24 cellular contexts compared by ENCODE assay signal in genomic region chr14:99117671-99118045, GRCh38.
DNase-seq lines count a peak whose midpoint lies in the region; ATAC-seq and TF ChIP-seq lines count a peak whose summit lies in the region.
"Had no signal": no experiment of that assay in that cellular context is flagged by ENCODE, and none has a peak within 500 bp of the region (broad histone marks: within the 10 kb centered on the region; RNA-seq: fewer than 3 reads in every experiment).

No MANE protein-coding gene starts in this region.

- no peaks in the 10 kb centered on the region for H3K9me2 ChIP-seq in PC-9 (ENCODE audit: insufficient read depth)

- no peaks in the 10 kb centered on the region for H3K36me3 ChIP-seq in HUES48 (ENCODE audit: control insufficient read depth, insufficient read depth, low read length)
- H3K36me3 ChIP-seq in colonic mucosa, result no peaks in the 10 kb centered on the region
- no peaks in the 10 kb centered on the region for H3K36me3 ChIP-seq in PC-9 (ENCODE audit: low read depth)
- H3K36me3 ChIP-seq: BLaER1, Peyer's patch, suprapubic skin had no signal

- H4K20me1 ChIP-seq in PC-9 (ENCODE audit: insufficient read depth), result no peaks in the 10 kb centered on the region
- H4K20me1 ChIP-seq: BLaER1 had no signal

- no TSS peak for BruUV-seq in PC-9 (replicated peaks; lab: Mats Ljungman, UMichigan)

- H3K9ac ChIP-seq in HUES48 (ENCODE audit: low read depth, low read length) (no peak overlapping the region), colonic mucosa (ENCODE audit: low read depth in 2 of 2, low read length in 2 of 2) (no peak overlapping the region)
- H3K9ac ChIP-seq: BLaER1, parathyroid adenoma had no signal

- H3K27ac ChIP-seq in HUES48 (ENCODE audit: low read depth, low read length) (no peak overlapping the region), colonic mucosa (no peak overlapping the region), PC-9 (no peak overlapping the region)
- H3K27ac ChIP-seq: BLaER1, parathyroid adenoma, Peyer's patch, suprapubic skin had no signal

- H3K4me1 ChIP-seq in HUES48 (ENCODE audit: control insufficient read depth, insufficient read depth, low read length) (peaks cover 3% of the 10 kb centered on the region; the same call in 1 of the 2 replicates), colonic mucosa (no peaks in the 10 kb centered on the region), PC-9 (replicated peaks; ENCODE audit: insufficient read depth) (no peaks in the 10 kb centered on the region)
- H3K4me1 ChIP-seq: BLaER1, parathyroid adenoma, Peyer's patch, suprapubic skin had no signal

- no peak overlapping the region for H2AFZ ChIP-seq in PC-9
- H2AFZ ChIP-seq: parathyroid adenoma had no signal

- H3K27me3 Mint-ChIP-seq in activated T-cell treated with anti-CD3 and anti-CD28 coated beads, Interleukin-2, amount 50 U/mL, for 72 hours (ENCODE audit: low read depth), result no peaks in the 10 kb centered on the region
- peaks cover 33% of the 10 kb centered on the region for H3K27me3 Mint-ChIP-seq in mesothelial cell of epicardium (ENCODE audit: low read depth)
- H3K27me3 Mint-ChIP-seq: brain had no signal

- H3K27me3 ChIP-seq in HUES48 (ENCODE audit: control insufficient read depth, insufficient read depth, low read length) (peaks cover 13% of the 10 kb centered on the region; the same call in 1 of the 2 replicates), colonic mucosa (no peaks in the 10 kb centered on the region), PC-9 (ENCODE audit: insufficient read depth, low read depth) (peaks cover 32% of the 10 kb centered on the region; the same call in 1 of the 2 replicates)
- H3K27me3 ChIP-seq: BLaER1, Peyer's patch had no signal

- POLR2A ChIA-PET in PC-9 (lab: Charles Lee; ENCODE audit: unreplicated experiment), result no interaction called here

- H3K9me3 ChIP-seq in HUES48 (ENCODE audit: control insufficient read depth, insufficient read depth, low read length) (no peaks in the 10 kb centered on the region), colonic mucosa (no peaks in the 10 kb centered on the region), PC-9 (ENCODE audit: insufficient read depth, low read depth) (no peaks in the 10 kb centered on the region)
- H3K9me3 ChIP-seq: Peyer's patch had no signal

- no peaks in the 10 kb centered on the region for H3K79me2 ChIP-seq in PC-9 (ENCODE audit: low read depth)
- H3K79me2 ChIP-seq: parathyroid adenoma had no signal

- peaks cover 4 to 7% of the 10 kb centered on the region in 2 donors for H3K9me3 Mint-ChIP-seq in activated T-cell treated with anti-CD3 and anti-CD28 coated beads, Interleukin-2, amount 50 U/mL, for 72 hours
- H3K9me3 Mint-ChIP-seq in mesothelial cell of epicardium, result peaks cover 19% of the 10 kb centered on the region
- H3K9me3 Mint-ChIP-seq: activated T-helper 2 cell treated with anti-CD3 and anti-CD28 coated beads, Interferon-gamma antibody, Interleukin-2, Interleukin-4, amounts not matched to agents 10 μg/mL and 5 μg/mL and 100 μg/mL, durations not matched to agents 14 hours and 24 hours and 36 hours had no signal

- DNase-seq in activated T-cell treated with anti-CD3 and anti-CD28 coated beads, Interleukin-2, amount 50 U/mL, for 72 hours, result no peak
- no peak for DNase-seq in activated T-cell treated with anti-CD3 and anti-CD28 coated beads, Interleukin-2, amount 50 U/mL, for 1 hour
- DNase-seq in colonic mucosa (peak; percentile 1), mesothelial cell of epicardium (ENCODE audit: low spot score in 2 of 2, unreplicated experiment in 2 of 2) (peak in 1 of 2 experiments; percentile 29), PC-9 (no peak), GM13977 (ENCODE audit: low spot score) (no peak), HuH-7 (ENCODE audit: low spot score) (no peak)
- DNase-seq: COR-L47; GF-D8; NCI-H1417; NCI-H2029 treated with DMSO at 0.1 percent for 48 hours; NCI-H345; SIG-M5; stimulated activated CD4-positive, alpha-beta T cell treated with anti-CD3 and anti-CD28 coated beads, Interleukin-4, amount 100 ng/mL, for 1 hour; SW 1271 had no signal

- H3F3A ChIP-seq in PC-9 (ENCODE audit: insufficient read depth, low read depth), result no peaks in the 10 kb centered on the region

- TF ChIP-seq CTCF in colonic mucosa (IDR thresholded peaks at IDR 0.05) (no peak), mesothelial cell of epicardium (IDR thresholded peaks at IDR 0.05; ENCODE audit: unreplicated experiment) (no peak), PC-9 (conservative IDR thresholded peaks at IDR 0.05) (no peak), GM13977 (IDR thresholded peaks at IDR 0.05; ENCODE audit: extremely low read depth, insufficient read depth, missing control alignments) (no peak)

- no peak overlapping the region for H3K4me2 ChIP-seq in PC-9
- H3K4me2 ChIP-seq: BLaER1 had no signal

- no peak overlapping the region for H3K27ac Mint-ChIP-seq in activated T-cell treated with anti-CD3 and anti-CD28 coated beads, Interleukin-2, amount 50 U/mL, for 72 hours
- H3K27ac Mint-ChIP-seq in mesothelial cell of epicardium, result no peak overlapping the region
- H3K27ac Mint-ChIP-seq: activated T-helper 2 cell treated with anti-CD3 and anti-CD28 coated beads, Interferon-gamma antibody, Interleukin-2, Interleukin-4, amounts not matched to agents 10 μg/mL and 5 μg/mL and 100 μg/mL, durations not matched to agents 14 hours and 24 hours and 36 hours had no signal

- H3K4me3 ChIP-seq in HUES48 (ENCODE audit: low read depth, low read length), result peak overlapping the region; percentile 53; the same call in 1 of the 2 replicates
- no peak overlapping the region for H3K4me3 ChIP-seq in colonic mucosa
- no peak overlapping the region for H3K4me3 ChIP-seq in PC-9
- H3K4me3 ChIP-seq: BLaER1, Peyer's patch, suprapubic skin had no signal

- intact Hi-C loops in colonic mucosa (cut with DNase I), result no loop called here
- intact Hi-C loops in PC-9 (cut with micrococcal nuclease; ENCODE audit: unreplicated experiment), result no loop called here

- peaks cover 12% of the 10 kb centered on the region for H3K4me1 Mint-ChIP-seq in activated T-cell treated with anti-CD3 and anti-CD28 coated beads, Interleukin-2, amount 50 U/mL, for 72 hours (ENCODE audit: low read depth)
- no peaks in the 10 kb centered on the region for H3K4me1 Mint-ChIP-seq in mesothelial cell of epicardium

- CTCF ChIA-PET in PC-9 (lab: Charles Lee), result no interaction called here

- H3K36me3 Mint-ChIP-seq in activated T-cell treated with anti-CD3 and anti-CD28 coated beads, Interleukin-2, amount 50 U/mL, for 72 hours (ENCODE audit: insufficient read depth in 2 of 2), result peaks cover 6 to 7% of the 10 kb centered on the region in 2 donors
- H3K36me3 Mint-ChIP-seq in mesothelial cell of epicardium, result no peaks in the 10 kb centered on the region
- H3K36me3 Mint-ChIP-seq: brain had no signal

- H3K4me3 Mint-ChIP-seq in activated T-cell treated with anti-CD3 and anti-CD28 coated beads, Interleukin-2, amount 50 U/mL, for 72 hours, result peak overlapping the region; percentile 58 to 74
- peak overlapping the region; percentile 52 for H3K4me3 Mint-ChIP-seq in mesothelial cell of epicardium

- in situ Hi-C loops in GM13977 (cut with MboI; ENCODE audit: low pct_unique_long_range_greater_than_20kb, low sequenced_read_pairs, unreplicated experiment), result no loop called here

- ATAC-seq in activated T-cell treated with anti-CD3 and anti-CD28 coated beads, Interleukin-2, amount 50 U/mL, for 72 hours (replicated peaks in 1 of 2), result no peak
- ATAC-seq: activated CD4-positive, CD25-positive, alpha-beta regulatory T cell treated with anti-CD3 and anti-CD28 coated beads, Interleukin-2, amount 50 U/mL, for 24 hours; HCT116 had no signal
